Comparison of ENCODE assay signal across 1 cellular context in genomic region chr18:7754725-7755181, GRCh38.
TF ChIP-seq lines count a peak whose summit lies in the region.

No MANE protein-coding gene starts in this region.

TF ChIP-seq in H1, 55 proteins besides CTCF, POLR2A, EP300 and RAD21:
- TF ChIP-seq TEAD4 (IDR thresholded peaks at IDR 0.05; ENCODE audit: low read depth, low read length) (peak; percentile 51; the same call in 1 of the 2 replicates), EZH2 (IDR thresholded peaks at IDR 0.05; ENCODE audit: low read depth, low read length, severe bottlenecking) (no peak)
